ENCODE assay signal across 31 cellular contexts in the genomic region with DNA sequence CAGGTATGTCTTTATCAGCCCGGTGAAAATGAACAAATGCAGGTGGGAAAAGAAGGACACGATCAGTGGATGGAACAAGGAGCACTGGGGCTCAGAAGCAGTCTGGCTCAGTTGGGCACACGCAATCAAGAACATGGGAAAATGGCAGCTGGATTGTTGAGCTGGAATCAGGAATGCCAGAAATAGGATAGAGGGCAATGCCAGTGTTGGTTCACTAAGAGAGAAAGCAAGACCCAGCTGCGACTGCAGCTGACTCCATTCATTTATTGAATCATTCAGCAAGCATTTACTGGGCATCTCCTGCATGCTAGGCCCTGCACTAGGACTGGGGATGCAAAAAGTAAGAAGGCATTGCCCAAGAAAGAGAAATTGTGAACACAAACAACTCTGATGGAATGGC. TPM values are rescaled to one million over a fixed set of nuclear protein-coding genes. Genes with fewer than 3 reads are reported as not detected.
"Had no signal": no experiment of that assay in that cellular context is flagged by ENCODE, and none has a peak within 500 bp of the region (broad histone marks: within the 10 kb centered on the region; RNA-seq: fewer than 3 reads in every experiment).

No MANE protein-coding gene starts in this region.

- H3K36me3 ChIP-seq: left lung, lower lobe of right lung, right atrium auricular region, right lobe of liver, stomach, thyroid gland, transverse colon, upper lobe of left lung, vagina had no signal

- H3K27ac ChIP-seq: left lung, lower lobe of right lung, right atrium auricular region, right lobe of liver, skin epidermis, stomach, testis, thyroid gland, transverse colon, upper lobe of left lung, vagina had no signal

- H3K27me3 ChIP-seq: left lung, right atrium auricular region, right lobe of liver, stomach, testis, thyroid gland, transverse colon, upper lobe of left lung, vagina had no signal

- H3K4me3 ChIP-seq: left lung, lower lobe of right lung, right atrium auricular region, right lobe of liver, skin epidermis, stomach, testis, thyroid gland, transverse colon, upper lobe of left lung, vagina had no signal

- H3K9me3 ChIP-seq: left lung, lower lobe of right lung, right atrium auricular region, right lobe of liver, stomach, testis, thyroid gland, transverse colon, upper lobe of left lung, vagina had no signal

- FAIRE-seq: islet of Langerhans, kidney had no signal

- DNase-seq: hippocampal formation; immature natural killer cell; kidney; left colon; left lung; lower lobe of right lung; mammary epithelial cell; mesenchymal stem cell; naive B cell; natural killer cell; nucleus accumbens; right lobe of liver; stimulated activated CD4-positive, alpha-beta T cell treated with anti-CD3 and anti-CD28 coated beads, Interleukin-12 subunit alpha, Interleukin-12 subunit beta, amount 100 ng/mL, for 4 hours; stimulated activated CD4-positive, alpha-beta T cell treated with anti-CD3 and anti-CD28 coated beads, Interleukin-15, amount 100 ng/mL, for 24 hours; stimulated activated CD4-positive, alpha-beta T cell treated with anti-CD3 and anti-CD28 coated beads, Interleukin-2, amount 100 ng/mL, for 24 hours; stimulated activated CD4-positive, alpha-beta T cell treated with anti-CD3 and anti-CD28 coated beads, Interleukin-4, amount 100 ng/mL, for 1 hour; stimulated activated naive B cell treated with anti-CD40 and anti-IgM and Interleukin-4, amounts not matched to agents 10 μg/mL and 1 μg/mL and 100 μg/mL, for 72 hours; stimulated activated naive CD8-positive, alpha-beta T cell treated with anti-CD3 and anti-CD28 coated beads, Interleukin-15, Interleukin-2, amounts not matched to agents 100 U/mL and 50 U/mL, for 24 hours; stomach; testis; thyroid gland; transverse colon; upper lobe of left lung had no signal

- ATAC-seq: left colon; left lung; lower lobe of right lung; natural killer cell; right lobe of liver; stimulated activated naive B cell treated with anti-CD40 and anti-IgM and Interleukin-4, amounts not matched to agents 10 μg/mL and 1 μg/mL and 100 μg/mL, for 72 hours; stimulated activated naive CD8-positive, alpha-beta T cell treated with anti-CD3 and anti-CD28 coated beads, Interleukin-15, Interleukin-2, amounts not matched to agents 100 U/mL and 50 U/mL, for 24 hours had no signal

- H3K4me1 ChIP-seq: left lung, lower lobe of right lung, right atrium auricular region, stomach, testis, thyroid gland, upper lobe of left lung, vagina had no signal

RNA-seq across cellular contexts. Expression of a gene that starts 13.6 kb away (rescaled TPM):
- total RNA-seq: kidney, left lung, lower lobe of right lung, mammary epithelial cell, natural killer cell, pulmonary artery endothelial cell, renal cortical epithelial cell, right atrium auricular region, thyroid gland, urinary bladder, vagina had no signal
- polyA plus RNA-seq: immature natural killer cell, mammary epithelial cell, neural cell had no signal
